In genomic region chr6:116667620-116668019, GRCh38 we compare ENCODE assay signal across 8 cellular contexts. TPM values are rescaled to one million over a fixed set of nuclear protein-coding genes. Genes with fewer than 3 reads are reported as not detected.
DNase-seq lines count a peak whose midpoint lies in the region; ATAC-seq and TF ChIP-seq lines count a peak whose summit lies in the region.

No MANE protein-coding gene starts in this region.

- TF ChIP-seq CTCF in right atrium auricular region (IDR thresholded peaks at IDR 0.05) (no peak), breast epithelium (IDR thresholded peaks at IDR 0.05) (no peak), natural killer cell (IDR thresholded peaks at IDR 0.05) (no peak)

- peaks cover 11 to 18% of the 10 kb centered on the region in 2 donors for H3K27me3 Mint-ChIP-seq in natural killer cell (ENCODE audit: low read depth in 2 of 2)

- H3K36me3 Mint-ChIP-seq in natural killer cell, result no peaks in the 10 kb centered on the region

- H3K4me3 Mint-ChIP-seq in natural killer cell, result peak overlapping the region; percentile 97

- no peaks in the 10 kb centered on the region for H3K36me3 ChIP-seq in right atrium auricular region
- no peaks in the 10 kb centered on the region for H3K36me3 ChIP-seq in breast epithelium

- peak overlapping the region in 1 of 2 donors; percentile 74 for H3K27ac ChIP-seq in right atrium auricular region
- peak overlapping the region in 1 of 2 donors; percentile 91 for H3K27ac ChIP-seq in breast epithelium

- H3K4me1 Mint-ChIP-seq in natural killer cell, result peaks cover 31% of the 10 kb centered on the region in 2 donors

- no peak for ATAC-seq in natural killer cell
- no peak for ATAC-seq in GM19452 (IDR thresholded peaks at IDR 0.05; ENCODE audit: unreplicated experiment)
- ATAC-seq in HG03439 (IDR thresholded peaks at IDR 0.05; ENCODE audit: unreplicated experiment), result no peak
- ATAC-seq in GM21423 (IDR thresholded peaks at IDR 0.05; ENCODE audit: unreplicated experiment), result no peak

- peak overlapping the region; percentile 73 to 94 for H3K4me3 ChIP-seq in right atrium auricular region
- peak overlapping the region; percentile 69 to 80 (median 77) for H3K4me3 ChIP-seq in breast epithelium

- H3K27me3 ChIP-seq in right atrium auricular region (no peaks in the 10 kb centered on the region), breast epithelium (no peaks in the 10 kb centered on the region)

- H3K9me3 ChIP-seq in right atrium auricular region, result no peaks in the 10 kb centered on the region
- no peaks in the 10 kb centered on the region for H3K9me3 ChIP-seq in breast epithelium

- H3K9me3 Mint-ChIP-seq in natural killer cell, result no peaks in the 10 kb centered on the region

- H3K4me1 ChIP-seq in right atrium auricular region (peaks cover 0 to 20% of the 10 kb centered on the region in 2 donors), breast epithelium (peaks cover 0 to 3% of the 10 kb centered on the region in 2 donors)

- intact Hi-C loops in cardiac septum (cut with DNase I) (no loop called here), breast epithelium (cut with DNase I; ENCODE audit: low total_unique reads) (loop anchor here (1.0 kb wide), 1 partner anchor 12 kb away; no protein-coding TSS in a partner anchor), natural killer cell (cut with micrococcal nuclease) (loop anchor here (1.0 to 5.0 kb wide), 3 partner anchors 14 to 388 kb away; partner anchors contain the start of genes KPNA5, RWDD1 and TSPYL1)

- TF ChIP-seq POLR2A in breast epithelium (IDR thresholded peaks at IDR 0.05), result no peak

- peak overlapping the region; percentile 94 to 97 for H3K27ac Mint-ChIP-seq in natural killer cell

- DNase-seq in right atrium auricular region (ENCODE audit: low spot score), result no peak
- DNase-seq in cardiac septum (ENCODE audit: low spot score), result no peak
- peak; percentile 72 for DNase-seq in NAMALWA (ENCODE audit: low spot score)
- no peak for DNase-seq in breast epithelium (ENCODE audit: low spot score in 2 of 2)
- DNase-seq in natural killer cell, result no peak

RNA-seq across cellular contexts. Expression of gene ZUP1, which starts 0.9 kb away (rescaled TPM):
- 1 to 10 TPM; 3.9 to 4.6 TPM for total RNA-seq in right atrium auricular region
- 4.4 TPM for total RNA-seq in cardiac septum
- 10 to 100 TPM in 1 of 3 donors, 1 to 10 TPM in 2; 6.6 to 10.4 (median 9.5) TPM for total RNA-seq in breast epithelium
- total RNA-seq in natural killer cell, result 10 to 100 TPM; 16.4 to 20.0 (median 19.4) TPM

RNA-seq across cellular contexts. Expression of gene KPNA5, which starts 13.4 kb away (rescaled TPM):
- total RNA-seq in right atrium auricular region (1 to 10 TPM; 5.1 to 6.9 TPM), cardiac septum (7.7 TPM), breast epithelium (10 to 100 TPM; 10.8 to 14.3 (median 11.2) TPM), natural killer cell (10 to 100 TPM; 28.6 to 31.4 (median 29.1) TPM)

RNA-seq across cellular contexts. Expression of gene RSPH4A, which starts 51.3 kb away (rescaled TPM):
- total RNA-seq in right atrium auricular region (under 1 TPM in 1 of 2 donors, not detected in 1; 0.16 TPM), cardiac septum (0.57 TPM), breast epithelium (1 to 10 TPM in 2 of 3 donors, under 1 TPM in 1; 0.80 to 1.5 (median 1.3) TPM), natural killer cell (1 to 10 TPM in 1 of 3 donors, under 1 TPM in 2; 0.64 to 1.0 (median 0.95) TPM)
